Comparison of ENCODE assay signal across 27 cellular contexts in the genomic region with DNA sequence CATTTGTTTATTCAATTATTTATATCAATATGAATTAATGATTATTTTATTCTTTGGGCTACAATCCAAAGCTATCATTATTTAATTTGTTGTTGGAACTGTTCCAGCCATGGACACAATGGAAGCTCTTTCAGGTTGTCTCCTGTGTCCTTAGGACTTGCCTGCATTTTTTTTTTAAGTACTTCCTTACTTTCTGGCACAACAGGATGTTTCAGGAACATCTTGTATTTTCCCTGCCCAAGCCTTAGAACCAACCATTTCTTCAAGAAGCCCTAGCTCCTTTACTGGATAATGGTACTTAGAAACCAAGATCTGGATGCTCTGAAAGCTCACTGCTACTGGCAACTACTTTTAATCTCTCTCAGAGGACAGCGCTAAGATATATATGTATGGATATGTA.
"Had no signal": no experiment of that assay in that cellular context is flagged by ENCODE, and none has a peak within 500 bp of the region (broad histone marks: within the 10 kb centered on the region; RNA-seq: fewer than 3 reads in every experiment).

No MANE protein-coding gene starts in this region.

- H3K4me3 ChIP-seq: adrenal gland, body of pancreas, colonic mucosa, dorsolateral prefrontal cortex, right lobe of liver, thoracic aorta had no signal

- DNase-seq: activated B cell treated with CpG ODN at 0.5 μM for 24 hours; activated CD4-positive, alpha-beta T cell treated with anti-CD3 and anti-CD28 coated beads, Interleukin-2, amount 50 U/mL, for 1 hour; activated CD8-positive, alpha-beta memory T cell treated with anti-CD3 and anti-CD28 coated beads, Interleukin-2, amount 10 ng/mL, durations not matched to agents 7 days and 5 days; activated CD8-positive, alpha-beta T cell treated with anti-CD3 and anti-CD28 coated beads, Interleukin-2, amount 10 ng/mL, durations not matched to agents 7 days and 5 days; activated naive CD4-positive, alpha-beta T cell; activated naive CD8-positive, alpha-beta T cell treated with anti-CD3 and anti-CD28 coated beads for 36 hours; activated T-cell treated with anti-CD3 and anti-CD28 coated beads, Interleukin-2, amount 50 U/mL, for 48 hours; adrenal gland; aorta; body of pancreas; cerebellar nuclear complex; colonic mucosa; dorsolateral prefrontal cortex; effector memory CD4-positive, alpha-beta T cell; foreskin fibroblast; islet precursor cell; mesendoderm; posterior cingulate gyrus; right lobe of liver; stimulated activated CD4-positive, alpha-beta T cell treated with anti-CD3 and anti-CD28 coated beads, Interleukin-2, amount 100 ng/mL, for 48 hours; stimulated activated naive CD8-positive, alpha-beta T cell treated with anti-CD3 and anti-CD28 coated beads, Interleukin-15, Interleukin-2, amounts not matched to agents 100 U/mL and 50 U/mL, for 24 hours; T-helper 1 cell had no signal

- H3K27ac Mint-ChIP-seq: activated B cell treated with CpG ODN at 0.5 μM for 24 hours; activated CD8-positive, alpha-beta memory T cell treated with anti-CD3 and anti-CD28 coated beads, Interleukin-2, amount 10 ng/mL, durations not matched to agents 7 days and 5 days; activated CD8-positive, alpha-beta T cell treated with anti-CD3 and anti-CD28 coated beads, Interleukin-2, amount 10 ng/mL, durations not matched to agents 7 days and 5 days; activated naive CD8-positive, alpha-beta T cell treated with anti-CD3 and anti-CD28 coated beads for 36 hours; activated T-helper 2 cell treated with anti-CD3 and anti-CD28 coated beads, Interferon-gamma antibody, Interleukin-2, Interleukin-4, amounts not matched to agents 10 μg/mL and 5 μg/mL and 100 μg/mL, durations not matched to agents 14 hours and 24 hours and 36 hours; nephron; T-helper 2 cell treated with Interferon-gamma antibody and Interleukin-4, amounts not matched to agents 5 μg/mL and 100 μg/mL, for 36 hours; type B pancreatic cell had no signal

- H3K36me3 ChIP-seq: colonic mucosa had no signal

- H3K27me3 ChIP-seq: adrenal gland, body of pancreas, colonic mucosa, dorsolateral prefrontal cortex, right lobe of liver had no signal

- H3K27ac ChIP-seq: body of pancreas, colonic mucosa, right lobe of liver, thoracic aorta had no signal

- H3K4me3 Mint-ChIP-seq: activated B cell treated with CpG ODN at 0.5 μM for 24 hours; activated CD8-positive, alpha-beta memory T cell treated with anti-CD3 and anti-CD28 coated beads, Interleukin-2, amount 10 ng/mL, durations not matched to agents 7 days and 5 days; activated CD8-positive, alpha-beta T cell treated with anti-CD3 and anti-CD28 coated beads, Interleukin-2, amount 10 ng/mL, durations not matched to agents 7 days and 5 days; activated naive CD8-positive, alpha-beta T cell treated with anti-CD3 and anti-CD28 coated beads for 36 hours; nephron; T-helper 2 cell treated with Interferon-gamma antibody and Interleukin-4, amounts not matched to agents 5 μg/mL and 100 μg/mL, for 36 hours; type B pancreatic cell had no signal

- H3K4me1 Mint-ChIP-seq: activated B cell treated with CpG ODN at 0.5 μM for 24 hours; activated CD8-positive, alpha-beta memory T cell treated with anti-CD3 and anti-CD28 coated beads, Interleukin-2, amount 10 ng/mL, durations not matched to agents 7 days and 5 days; activated naive CD8-positive, alpha-beta T cell treated with anti-CD3 and anti-CD28 coated beads for 36 hours; nephron had no signal

- H3K9me3 ChIP-seq: adrenal gland, body of pancreas, colonic mucosa, right lobe of liver, thoracic aorta had no signal

- ATAC-seq: activated CD8-positive, alpha-beta memory T cell treated with anti-CD3 and anti-CD28 coated beads, Interleukin-2, amount 10 ng/mL, durations not matched to agents 7 days and 5 days; activated CD8-positive, alpha-beta T cell treated with anti-CD3 and anti-CD28 coated beads, Interleukin-2, amount 10 ng/mL, durations not matched to agents 7 days and 5 days; body of pancreas; stimulated activated naive CD8-positive, alpha-beta T cell treated with anti-CD3 and anti-CD28 coated beads, Interleukin-15, Interleukin-2, amounts not matched to agents 100 U/mL and 50 U/mL, for 24 hours had no signal

- H3K4me1 ChIP-seq: adrenal gland, body of pancreas, colonic mucosa, right lobe of liver had no signal

- H3K9me3 Mint-ChIP-seq: activated B cell treated with CpG ODN at 0.5 μM for 24 hours; activated naive CD8-positive, alpha-beta T cell treated with anti-CD3 and anti-CD28 coated beads for 36 hours; activated T-helper 2 cell treated with anti-CD3 and anti-CD28 coated beads, Interferon-gamma antibody, Interleukin-2, Interleukin-4, amounts not matched to agents 10 μg/mL and 5 μg/mL and 100 μg/mL, durations not matched to agents 14 hours and 24 hours and 36 hours; nephron; T-helper 2 cell treated with Interferon-gamma antibody and Interleukin-4, amounts not matched to agents 5 μg/mL and 100 μg/mL, for 36 hours; type B pancreatic cell had no signal

- H3K27me3 Mint-ChIP-seq: activated B cell treated with CpG ODN at 0.5 μM for 24 hours; activated CD8-positive, alpha-beta memory T cell treated with anti-CD3 and anti-CD28 coated beads, Interleukin-2, amount 10 ng/mL, durations not matched to agents 7 days and 5 days; activated naive CD8-positive, alpha-beta T cell treated with anti-CD3 and anti-CD28 coated beads for 36 hours; type B pancreatic cell had no signal
